2 cellular contexts compared by ENCODE assay signal in the genomic region with DNA sequence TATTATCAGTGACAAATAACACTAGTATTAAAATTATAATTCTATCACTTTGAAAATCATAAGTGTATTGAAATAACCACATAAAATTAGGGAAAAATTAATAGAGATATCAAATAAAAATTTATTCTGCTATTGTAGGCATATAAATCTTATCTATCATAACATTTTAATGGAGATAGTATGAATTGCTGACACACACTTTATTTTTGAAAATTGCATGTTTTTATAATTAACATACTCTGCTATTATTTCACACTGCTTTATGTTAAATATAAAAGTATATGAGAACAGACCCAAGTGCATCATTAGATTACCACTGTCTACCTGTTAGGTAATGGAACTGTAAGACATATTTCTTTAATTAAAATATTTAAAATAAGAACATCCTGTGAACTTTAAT.
A peak's percentile ranks its signal among the peaks of the same experiment; 100 is the strongest.
TF ChIP-seq lines count a peak whose summit lies in the region.

No MANE protein-coding gene starts in this region.

TF ChIP-seq in HepG2, 621 proteins besides CTCF, POLR2A, EP300 and RAD21:
- TF ChIP-seq KAT8 (CRISPR knock-in tag; IDR thresholded peaks at IDR 0.05) (no peak), MAFK (conservative IDR thresholded peaks at IDR 0.05 in 1 of 2, IDR thresholded peaks at IDR 0.05 in 1 of 2; ENCODE audit: low read length in 2 of 2) (peak in 1 of 2 experiments; percentile 77; a peak in 2 of 4 replicates), MAFF (IDR thresholded peaks at IDR 0.05; ENCODE audit: low read depth, low read length) (peak; percentile 46; the same call in 1 of the 2 replicates)
- TF ChIP-seq, protein P1, sequence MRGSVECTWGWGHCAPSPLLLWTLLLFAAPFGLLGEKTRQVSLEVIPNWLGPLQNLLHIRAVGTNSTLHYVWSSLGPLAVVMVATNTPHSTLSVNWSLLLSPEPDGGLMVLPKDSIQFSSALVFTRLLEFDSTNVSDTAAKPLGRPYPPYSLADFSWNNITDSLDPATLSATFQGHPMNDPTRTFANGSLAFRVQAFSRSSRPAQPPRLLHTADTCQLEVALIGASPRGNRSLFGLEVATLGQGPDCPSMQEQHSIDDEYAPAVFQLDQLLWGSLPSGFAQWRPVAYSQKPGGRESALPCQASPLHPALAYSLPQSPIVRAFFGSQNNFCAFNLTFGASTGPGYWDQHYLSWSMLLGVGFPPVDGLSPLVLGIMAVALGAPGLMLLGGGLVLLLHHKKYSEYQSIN (CRISPR knock-in tag; IDR thresholded peaks at IDR 0.05; ENCODE audit: borderline replicate concordance): no peak

TF ChIP-seq in IMR-90, 13 proteins besides CTCF, POLR2A, EP300 and RAD21:
- no peak for TF ChIP-seq MAZ (IDR thresholded peaks at IDR 0.05; ENCODE audit: borderline replicate concordance, low read depth, low read length)
- TF ChIP-seq MAFK (IDR thresholded peaks at IDR 0.05; ENCODE audit: low read depth, low read length): peak; percentile 63
